In genomic region chr22:19648419-19648929, GRCh38 we compare ENCODE assay signal across 1 cellular context.
A peak's percentile ranks its signal among the peaks of the same experiment; 100 is the strongest.
TF ChIP-seq lines count a peak whose summit lies in the region.

No MANE protein-coding gene starts in this region.

TF ChIP-seq in K562, 482 proteins besides CTCF, POLR2A, EP300 and RAD21 (continued from another document and continues in another):
- TF ChIP-seq, protein P1, sequence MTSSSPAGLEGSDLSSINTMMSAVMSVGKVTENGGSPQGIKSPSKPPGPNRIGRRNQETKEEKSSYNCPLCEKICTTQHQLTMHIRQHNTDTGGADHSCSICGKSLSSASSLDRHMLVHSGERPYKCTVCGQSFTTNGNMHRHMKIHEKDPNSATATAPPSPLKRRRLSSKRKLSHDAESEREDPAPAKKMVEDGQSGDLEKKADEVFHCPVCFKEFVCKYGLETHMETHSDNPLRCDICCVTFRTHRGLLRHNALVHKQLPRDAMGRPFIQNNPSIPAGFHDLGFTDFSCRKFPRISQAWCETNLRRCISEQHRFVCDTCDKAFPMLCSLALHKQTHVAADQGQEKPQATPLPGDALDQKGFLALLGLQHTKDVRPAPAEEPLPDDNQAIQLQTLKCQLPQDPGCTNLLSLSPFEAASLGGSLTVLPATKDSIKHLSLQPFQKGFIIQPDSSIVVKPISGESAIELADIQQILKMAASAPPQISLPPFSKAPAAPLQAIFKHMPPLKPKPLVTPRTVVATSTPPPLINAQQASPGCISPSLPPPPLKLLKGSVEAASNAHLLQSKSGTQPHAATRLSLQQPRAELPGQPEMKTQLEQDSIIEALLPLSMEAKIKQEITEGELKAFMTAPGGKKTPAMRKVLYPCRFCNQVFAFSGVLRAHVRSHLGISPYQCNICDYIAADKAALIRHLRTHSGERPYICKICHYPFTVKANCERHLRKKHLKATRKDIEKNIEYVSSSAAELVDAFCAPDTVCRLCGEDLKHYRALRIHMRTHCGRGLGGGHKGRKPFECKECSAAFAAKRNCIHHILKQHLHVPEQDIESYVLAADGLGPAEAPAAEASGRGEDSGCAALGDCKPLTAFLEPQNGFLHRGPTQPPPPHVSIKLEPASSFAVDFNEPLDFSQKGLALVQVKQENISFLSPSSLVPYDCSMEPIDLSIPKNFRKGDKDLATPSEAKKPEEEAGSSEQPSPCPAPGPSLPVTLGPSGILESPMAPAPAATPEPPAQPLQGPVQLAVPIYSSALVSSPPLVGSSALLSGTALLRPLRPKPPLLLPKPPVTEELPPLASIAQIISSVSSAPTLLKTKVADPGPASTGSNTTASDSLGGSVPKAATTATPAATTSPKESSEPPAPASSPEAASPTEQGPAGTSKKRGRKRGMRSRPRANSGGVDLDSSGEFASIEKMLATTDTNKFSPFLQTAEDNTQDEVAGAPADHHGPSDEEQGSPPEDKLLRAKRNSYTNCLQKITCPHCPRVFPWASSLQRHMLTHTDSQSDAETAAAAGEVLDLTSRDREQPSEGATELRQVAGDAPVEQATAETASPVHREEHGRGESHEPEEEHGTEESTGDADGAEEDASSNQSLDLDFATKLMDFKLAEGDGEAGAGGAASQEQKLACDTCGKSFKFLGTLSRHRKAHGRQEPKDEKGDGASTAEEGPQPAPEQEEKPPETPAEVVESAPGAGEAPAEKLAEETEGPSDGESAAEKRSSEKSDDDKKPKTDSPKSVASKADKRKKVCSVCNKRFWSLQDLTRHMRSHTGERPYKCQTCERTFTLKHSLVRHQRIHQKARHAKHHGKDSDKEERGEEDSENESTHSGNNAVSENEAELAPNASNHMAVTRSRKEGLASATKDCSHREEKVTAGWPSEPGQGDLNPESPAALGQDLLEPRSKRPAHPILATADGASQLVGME (CRISPR knock-in tag; IDR thresholded peaks at IDR 0.05): no peak
- TF ChIP-seq XRCC5 (IDR thresholded peaks at IDR 0.05; ENCODE audit: low read depth, low read length) (peak; percentile 97), FIP1L1 (IDR thresholded peaks at IDR 0.05; ENCODE audit: low read depth, low read length, poor library complexity, severe bottlenecking) (no peak), TCF7 (IDR thresholded peaks at IDR 0.05; ENCODE audit: borderline replicate concordance) (no peak), ZNF280A (IDR thresholded peaks at IDR 0.05; ENCODE audit: low read depth, partially characterized antibody) (peak; percentile 100), ZNF584 (CRISPR knock-in tag; IDR thresholded peaks at IDR 0.05; ENCODE audit: low read depth) (no peak), ZNF57 (CRISPR knock-in tag; IDR thresholded peaks at IDR 0.05) (no peak), ID3 (CRISPR knock-in tag; IDR thresholded peaks at IDR 0.05) (no peak), ID3 (tag; IDR thresholded peaks at IDR 0.05) (no peak), ZNF518B (CRISPR knock-in tag; IDR thresholded peaks at IDR 0.05) (no peak), CCAR2 (IDR thresholded peaks at IDR 0.05; ENCODE audit: low read depth, low read length) (no peak), UBTF (IDR thresholded peaks at IDR 0.05; ENCODE audit: borderline replicate concordance in 1 of 2, low read depth in 2 of 2, low read length in 2 of 2) (no peak), ZNF707 (CRISPR knock-in tag; conservative IDR thresholded peaks at IDR 0.05) (no peak), ZC3H11A (IDR thresholded peaks at IDR 0.05; ENCODE audit: low read depth, low read length) (peak; percentile 90; the same call in 1 of the 2 replicates), PTBP1 (IDR thresholded peaks at IDR 0.05; ENCODE audit: low read depth, low read length) (no peak), SNIP1 (IDR thresholded peaks at IDR 0.05; ENCODE audit: low read depth) (peak; percentile 66; the same call in 1 of the 2 replicates), CREBBP (IDR thresholded peaks at IDR 0.05; ENCODE audit: low read depth, low read length) (no peak), MEF2D (tag; conservative IDR thresholded peaks at IDR 0.05; ENCODE audit: low read depth) (0 out of 2 replicates have a peak, but pooled peaks have one; percentile 47), HINFP (tag; conservative IDR thresholded peaks at IDR 0.05; ENCODE audit: low read depth) (no peak), NBN (IDR thresholded peaks at IDR 0.05; ENCODE audit: low read depth) (peak; percentile 99), ELK3 (CRISPR knock-in tag; IDR thresholded peaks at IDR 0.05) (no peak), KLF1 (tag; IDR thresholded peaks at IDR 0.05) (no peak), ERF (CRISPR knock-in tag; IDR thresholded peaks at IDR 0.05) (no peak), DLX4 (CRISPR knock-in tag; IDR thresholded peaks at IDR 0.05) (no peak), POLR2G (IDR thresholded peaks at IDR 0.05; ENCODE audit: low read depth, low read length) (no peak), NCOA4 (IDR thresholded peaks at IDR 0.05; ENCODE audit: partially characterized antibody) (peak; percentile 89), MCM5 (IDR thresholded peaks at IDR 0.05; ENCODE audit: low read depth) (no peak), MAX (CRISPR knock-in tag; IDR thresholded peaks at IDR 0.05) (no peak), BRCA1 (IDR thresholded peaks at IDR 0.05) (no peak), BRCA1 (CRISPR knock-in tag; IDR thresholded peaks at IDR 0.05) (no peak), LARP7 (IDR thresholded peaks at IDR 0.05) (peak; percentile 95; the same call in 1 of the 2 replicates), BACH1 (tag; IDR thresholded peaks at IDR 0.05) (no peak), MEF2A (IDR thresholded peaks at IDR 0.05; ENCODE audit: control insufficient read depth, low read depth, low read length) (peak; percentile 77; the same call in 1 of the 2 replicates), PYGO2 (tag; IDR thresholded peaks at IDR 0.05) (no peak), ZEB2 (IDR thresholded peaks at IDR 0.05) (peak; percentile 93), ELF4 (CRISPR knock-in tag; IDR thresholded peaks at IDR 0.05) (peak; percentile 89), ZNF143 (CRISPR knock-in tag; IDR thresholded peaks at IDR 0.05) (no peak), GATA2 (CRISPR knock-in tag; IDR thresholded peaks at IDR 0.05) (no peak), ILF3 (IDR thresholded peaks at IDR 0.05; ENCODE audit: borderline replicate concordance) (no peak), SIRT6 (IDR thresholded peaks at IDR 0.05; ENCODE audit: low read depth, low read length) (no peak), SIX5 (IDR thresholded peaks at IDR 0.05; ENCODE audit: borderline replicate concordance in 1 of 2, insufficient read depth in 1 of 2, low read depth in 1 of 2, low read length in 2 of 2) (no peak), SMC3 (conservative IDR thresholded peaks at IDR 0.05; ENCODE audit: insufficient read depth, low read depth, low read length) (0 out of 2 replicates have a peak, but pooled peaks have one; percentile 15)
- TF ChIP-seq, protein P2, sequence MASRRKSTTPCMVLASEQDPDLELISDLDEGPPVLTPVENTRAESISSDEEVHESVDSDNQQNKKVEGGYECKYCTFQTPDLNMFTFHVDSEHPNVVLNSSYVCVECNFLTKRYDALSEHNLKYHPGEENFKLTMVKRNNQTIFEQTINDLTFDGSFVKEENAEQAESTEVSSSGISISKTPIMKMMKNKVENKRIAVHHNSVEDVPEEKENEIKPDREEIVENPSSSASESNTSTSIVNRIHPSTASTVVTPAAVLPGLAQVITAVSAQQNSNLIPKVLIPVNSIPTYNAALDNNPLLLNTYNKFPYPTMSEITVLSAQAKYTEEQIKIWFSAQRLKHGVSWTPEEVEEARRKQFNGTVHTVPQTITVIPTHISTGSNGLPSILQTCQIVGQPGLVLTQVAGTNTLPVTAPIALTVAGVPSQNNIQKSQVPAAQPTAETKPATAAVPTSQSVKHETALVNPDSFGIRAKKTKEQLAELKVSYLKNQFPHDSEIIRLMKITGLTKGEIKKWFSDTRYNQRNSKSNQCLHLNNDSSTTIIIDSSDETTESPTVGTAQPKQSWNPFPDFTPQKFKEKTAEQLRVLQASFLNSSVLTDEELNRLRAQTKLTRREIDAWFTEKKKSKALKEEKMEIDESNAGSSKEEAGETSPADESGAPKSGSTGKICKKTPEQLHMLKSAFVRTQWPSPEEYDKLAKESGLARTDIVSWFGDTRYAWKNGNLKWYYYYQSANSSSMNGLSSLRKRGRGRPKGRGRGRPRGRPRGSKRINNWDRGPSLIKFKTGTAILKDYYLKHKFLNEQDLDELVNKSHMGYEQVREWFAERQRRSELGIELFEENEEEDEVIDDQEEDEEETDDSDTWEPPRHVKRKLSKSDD (conservative IDR thresholded peaks at IDR 0.05; ENCODE audit: low read length): peak; percentile 78; the same call in 1 of the 2 replicates
